1 cellular context compared by ENCODE assay signal in the genomic region with DNA sequence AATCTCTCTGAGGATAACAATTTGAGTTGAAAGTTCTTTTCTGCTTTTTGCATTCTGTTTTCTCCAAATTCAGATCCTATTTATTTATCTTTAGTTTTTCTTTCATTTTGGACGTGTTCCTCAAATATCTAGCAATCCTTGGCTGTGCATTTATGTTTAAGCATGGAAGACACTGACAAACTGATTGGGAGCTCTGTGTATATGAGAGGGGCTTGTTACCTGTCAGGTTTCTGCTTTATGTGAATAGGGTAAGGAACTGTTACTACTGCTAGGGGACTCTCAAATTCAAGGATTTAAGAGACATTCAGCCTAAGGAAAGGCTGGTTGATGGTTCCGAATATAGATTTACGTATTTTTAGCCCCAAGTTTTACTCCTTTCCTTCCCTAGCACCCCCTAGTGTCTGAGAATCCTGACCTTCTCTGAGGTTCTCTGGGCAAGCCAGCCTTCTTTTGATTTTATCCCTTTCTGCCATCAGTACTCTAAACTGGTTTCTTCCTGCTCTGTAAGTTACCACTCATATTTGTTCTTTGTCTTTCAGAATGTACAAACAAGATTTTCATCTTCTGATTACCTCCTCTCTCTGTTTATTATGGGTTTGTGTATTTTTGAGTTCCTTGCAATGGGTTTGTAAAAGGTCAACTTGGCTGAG.
TF ChIP-seq lines count a peak whose summit lies in the region.

No MANE protein-coding gene starts in this region.

TF ChIP-seq in H1, 55 proteins besides CTCF, POLR2A, EP300 and RAD21 (continued from another document):
- TF ChIP-seq TCF12 (IDR thresholded peaks at IDR 0.05; ENCODE audit: low read depth, low read length) (no peak), BRCA1 (IDR thresholded peaks at IDR 0.05; ENCODE audit: low read depth, low read length) (no peak), SIX5 (IDR thresholded peaks at IDR 0.05; ENCODE audit: low read depth, low read length) (no peak), HDAC6 (IDR thresholded peaks at IDR 0.05; ENCODE audit: low read depth, low read length) (no peak), TBP (IDR thresholded peaks at IDR 0.05; ENCODE audit: low read depth, low read length) (no peak), RBBP5 (IDR thresholded peaks at IDR 0.05; ENCODE audit: borderline replicate concordance, low read depth, low read length) (no peak)
- TF ChIP-seq, protein P1, sequence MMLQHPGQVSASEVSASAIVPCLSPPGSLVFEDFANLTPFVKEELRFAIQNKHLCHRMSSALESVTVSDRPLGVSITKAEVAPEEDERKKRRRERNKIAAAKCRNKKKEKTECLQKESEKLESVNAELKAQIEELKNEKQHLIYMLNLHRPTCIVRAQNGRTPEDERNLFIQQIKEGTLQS (IDR thresholded peaks at IDR 0.05; ENCODE audit: insufficient read depth, low read depth, low read length) = no peak
